In genomic region chr2:146984014-146984413, GRCh38 we compare ENCODE assay signal across 21 cellular contexts.
"Had no signal": no experiment of that assay in that cellular context is flagged by ENCODE, and none has a peak within 500 bp of the region (broad histone marks: within the 10 kb centered on the region; RNA-seq: fewer than 3 reads in every experiment).

No MANE protein-coding gene starts in this region.

- ATAC-seq: activated CD8-positive, alpha-beta memory T cell treated with anti-CD3 and anti-CD28 coated beads, Interleukin-2, amount 10 ng/mL, durations not matched to agents 7 days and 5 days; lower lobe of right lung; natural killer cell treated with Interleukin-12 subunit alpha and Interleukin-12 subunit beta and Interleukin-15 and Interleukin-18, amount 100 ng/mL, for 72 hours had no signal

- H3K4me1 ChIP-seq: lower lobe of right lung, prostate gland, right atrium auricular region had no signal

- DNase-seq: activated B cell treated with CpG ODN at 0.5 μM for 24 hours; activated CD4-positive, alpha-beta memory T cell treated with anti-CD3 and anti-CD28 coated beads, Interleukin-2, amount 10 ng/mL, durations not matched to agents 7 days and 5 days; activated CD4-positive, alpha-beta T cell treated with anti-CD3 and anti-CD28 coated beads for 4 hours; activated CD8-positive, alpha-beta memory T cell treated with anti-CD3 and anti-CD28 coated beads, Interleukin-2, amount 10 ng/mL, durations not matched to agents 7 days and 5 days; activated naive CD8-positive, alpha-beta T cell treated with anti-CD3 and anti-CD28 coated beads for 36 hours; amygdala; dermis blood vessel endothelial cell; effector memory CD4-positive, alpha-beta T cell; foreskin fibroblast; islet precursor cell; lower lobe of right lung; stimulated activated CD4-positive, alpha-beta T cell treated with anti-CD3 and anti-CD28 coated beads, Interleukin-2, amount 100 ng/mL, for 48 hours had no signal

- H3K36me3 Mint-ChIP-seq: activated CD8-positive, alpha-beta memory T cell treated with anti-CD3 and anti-CD28 coated beads, Interleukin-2, amount 10 ng/mL, durations not matched to agents 7 days and 5 days; activated naive CD8-positive, alpha-beta T cell treated with anti-CD3 and anti-CD28 coated beads for 36 hours; mesothelial cell of epicardium; natural killer cell treated with Interleukin-12 subunit alpha and Interleukin-12 subunit beta and Interleukin-15 and Interleukin-18, amount 100 ng/mL, for 72 hours had no signal

- H3K27ac ChIP-seq: hepatocyte, lower lobe of right lung, prostate gland, right atrium auricular region had no signal

- H3K4me3 ChIP-seq: hepatocyte, lower lobe of right lung, prostate gland, right atrium auricular region, tibial nerve had no signal

- H3K36me3 ChIP-seq: lower lobe of right lung, prostate gland, right atrium auricular region, tibial nerve had no signal

- H3K4me3 Mint-ChIP-seq: activated B cell treated with CpG ODN at 0.5 μM for 24 hours; activated CD4-positive, alpha-beta memory T cell treated with anti-CD3 and anti-CD28 coated beads, Interleukin-2, amount 10 ng/mL, durations not matched to agents 7 days and 5 days; activated CD8-positive, alpha-beta memory T cell treated with anti-CD3 and anti-CD28 coated beads, Interleukin-2, amount 10 ng/mL, durations not matched to agents 7 days and 5 days; activated naive CD8-positive, alpha-beta T cell treated with anti-CD3 and anti-CD28 coated beads for 36 hours; mesothelial cell of epicardium; natural killer cell treated with Interleukin-12 subunit alpha and Interleukin-12 subunit beta and Interleukin-15 and Interleukin-18, amount 100 ng/mL, for 72 hours; stimulated activated naive CD8-positive, alpha-beta T cell treated with anti-CD3 and anti-CD28 coated beads, Interleukin-15, Interleukin-2, amounts not matched to agents 100 ng/mL and 50 ng/mL, for 24 hours had no signal

- H3K9me3 Mint-ChIP-seq: activated B cell treated with CpG ODN at 0.5 μM for 24 hours; activated CD4-positive, alpha-beta memory T cell treated with anti-CD3 and anti-CD28 coated beads, Interleukin-2, amount 10 ng/mL, durations not matched to agents 7 days and 5 days; activated naive CD8-positive, alpha-beta T cell treated with anti-CD3 and anti-CD28 coated beads for 36 hours had no signal

- H3K27me3 Mint-ChIP-seq: activated B cell treated with CpG ODN at 0.5 μM for 24 hours; activated CD4-positive, alpha-beta memory T cell treated with anti-CD3 and anti-CD28 coated beads, Interleukin-2, amount 10 ng/mL, durations not matched to agents 7 days and 5 days; activated CD8-positive, alpha-beta memory T cell treated with anti-CD3 and anti-CD28 coated beads, Interleukin-2, amount 10 ng/mL, durations not matched to agents 7 days and 5 days; natural killer cell treated with Interleukin-12 subunit alpha and Interleukin-12 subunit beta and Interleukin-15 and Interleukin-18, amount 100 ng/mL, for 72 hours; stimulated activated naive CD8-positive, alpha-beta T cell treated with anti-CD3 and anti-CD28 coated beads, Interleukin-15, Interleukin-2, amounts not matched to agents 100 ng/mL and 50 ng/mL, for 24 hours had no signal

- H3K27ac Mint-ChIP-seq: activated B cell treated with CpG ODN at 0.5 μM for 24 hours; activated CD4-positive, alpha-beta memory T cell treated with anti-CD3 and anti-CD28 coated beads, Interleukin-2, amount 10 ng/mL, durations not matched to agents 7 days and 5 days; activated CD8-positive, alpha-beta memory T cell treated with anti-CD3 and anti-CD28 coated beads, Interleukin-2, amount 10 ng/mL, durations not matched to agents 7 days and 5 days; activated naive CD8-positive, alpha-beta T cell treated with anti-CD3 and anti-CD28 coated beads for 36 hours; mesothelial cell of epicardium; natural killer cell treated with Interleukin-12 subunit alpha and Interleukin-12 subunit beta and Interleukin-15 and Interleukin-18, amount 100 ng/mL, for 72 hours; stimulated activated naive CD8-positive, alpha-beta T cell treated with anti-CD3 and anti-CD28 coated beads, Interleukin-15, Interleukin-2, amounts not matched to agents 100 ng/mL and 50 ng/mL, for 24 hours had no signal

- H3K9me3 ChIP-seq: lower lobe of right lung, prostate gland, right atrium auricular region, tibial nerve had no signal

- H3K4me1 Mint-ChIP-seq: activated CD4-positive, alpha-beta memory T cell treated with anti-CD3 and anti-CD28 coated beads, Interleukin-2, amount 10 ng/mL, durations not matched to agents 7 days and 5 days; activated CD8-positive, alpha-beta memory T cell treated with anti-CD3 and anti-CD28 coated beads, Interleukin-2, amount 10 ng/mL, durations not matched to agents 7 days and 5 days; activated naive CD8-positive, alpha-beta T cell treated with anti-CD3 and anti-CD28 coated beads for 36 hours had no signal

- FAIRE-seq: endothelial cell of umbilical vein, urothelium cell line had no signal

- H3K27me3 ChIP-seq: hepatocyte, right atrium auricular region, tibial nerve had no signal
